8 cellular contexts compared by ENCODE assay signal in genomic region chr9:19231126-19232035, GRCh38. TPM values are rescaled to one million over a fixed set of nuclear protein-coding genes. Genes with fewer than 3 reads are reported as not detected.
A peak's percentile ranks its signal among the peaks of the same experiment; 100 is the strongest.
DNase-seq lines count a peak whose midpoint lies in the region; ATAC-seq and TF ChIP-seq lines count a peak whose summit lies in the region.

No MANE protein-coding gene starts in this region.

- H3K36me3 Mint-ChIP-seq in T-cell, result no peaks in the 10 kb centered on the region

- H3K27me3 ChIP-seq in BLaER1 treated with 17β-estradiol and CSF1 and Interleukin-3, amounts not matched to agents 10 nM and 100 nM, result peaks cover 0 to 29% (median 23%) of the 10 kb centered on the region in 11 experiments; a peak in 19 of 22 replicates
- no peaks in the 10 kb centered on the region for H3K27me3 ChIP-seq in neutrophil

- peaks cover 0 to 13% (median 0%) of the 10 kb centered on the region in 11 experiments; a peak in 4 of 22 replicates for H3K36me3 ChIP-seq in BLaER1 treated with 17β-estradiol and CSF1 and Interleukin-3, amounts not matched to agents 10 nM and 100 nM
- no peaks in the 10 kb centered on the region for H3K36me3 ChIP-seq in neutrophil

- no peak for TF ChIP-seq CTCF in fibroblast of villous mesenchyme (IDR thresholded peaks at IDR 0.05; ENCODE audit: insufficient read depth, low read depth, low read length)
- no peak for TF ChIP-seq CTCF in neutrophil (IDR thresholded peaks at IDR 0.05)

- no peak overlapping the region for H3K27ac Mint-ChIP-seq in T-cell

- peak overlapping the region; percentile 87 to 99 (median 93) for H3K9ac ChIP-seq in BLaER1 treated with 17β-estradiol and CSF1 and Interleukin-3, amounts not matched to agents 10 nM and 100 nM

- CTCF ChIA-PET in T-cell (lab: Charles Lee), result interaction anchor here in 1 of 2 donors (0.6 to 1.4 kb wide), 3 partner anchors 57 to 226 kb away, joined by 3 to 6 read pairs (median 3); no protein-coding TSS in a partner anchor

- peaks cover 28 to 53% (median 31%) of the 10 kb centered on the region in 10 experiments for H3K4me1 ChIP-seq in BLaER1 treated with 17β-estradiol and CSF1 and Interleukin-3, amounts not matched to agents 10 nM and 100 nM
- peaks cover 21 to 25% of the 10 kb centered on the region in 2 experiments for H3K4me1 ChIP-seq in neutrophil (ENCODE audit: control insufficient read depth in 1 of 2, insufficient read depth in 1 of 2, low read depth in 1 of 2, low read length in 1 of 2)

- POLR2A ChIA-PET in T-cell (lab: Charles Lee), result interaction anchor here (0.5 to 0.6 kb wide), 4 partner anchors 8 to 183 kb away, joined by 3 to 14 read pairs (median 4); no protein-coding TSS in a partner anchor

- peak overlapping the region; percentile 85 to 100 (median 94) for H3K4me3 ChIP-seq in BLaER1 treated with 17β-estradiol and CSF1 and Interleukin-3, amounts not matched to agents 10 nM and 100 nM
- H3K4me3 ChIP-seq in fibroblast of villous mesenchyme (ENCODE audit: low read depth, low read length) (peak overlapping the region; percentile 89), neutrophil (ENCODE audit: low read depth in 1 of 2, low read length in 1 of 2) (peak overlapping the region; percentile 78 to 80)

- peak overlapping the region; percentile 82 to 98 (median 90) for H3K4me2 ChIP-seq in BLaER1 treated with 17β-estradiol and CSF1 and Interleukin-3, amounts not matched to agents 10 nM and 100 nM

- H3K9me3 Mint-ChIP-seq in T-cell, result no peaks in the 10 kb centered on the region

- peak overlapping the region; percentile 84 to 97 (median 94) for H3K27ac ChIP-seq in BLaER1 treated with 17β-estradiol and CSF1 and Interleukin-3, amounts not matched to agents 10 nM and 100 nM
- H3K27ac ChIP-seq in neutrophil, result peak overlapping the region; percentile 84

- no peaks in the 10 kb centered on the region for H3K27me3 Mint-ChIP-seq in T-cell

- no peak overlapping the region for H3K4me3 Mint-ChIP-seq in T-cell

- peaks cover 12 to 51% (median 40%) of the 10 kb centered on the region in 11 experiments; a peak in 20 of 22 replicates for H4K20me1 ChIP-seq in BLaER1 treated with 17β-estradiol and CSF1 and Interleukin-3, amounts not matched to agents 10 nM and 100 nM

- ATAC-seq in GM18508 (IDR thresholded peaks at IDR 0.05; ENCODE audit: insufficient read depth, unreplicated experiment), result peak; percentile 2
- peak; percentile 25 for ATAC-seq in HG03354 (IDR thresholded peaks at IDR 0.05; ENCODE audit: poor library complexity, severe bottlenecking, unreplicated experiment)
- ATAC-seq in T-cell (replicated peaks in 1 of 4), result peak; percentile 6 to 16 (median 7)
- ATAC-seq in HG03135 (IDR thresholded peaks at IDR 0.05; ENCODE audit: unreplicated experiment), result no peak

- H3K4me1 Mint-ChIP-seq in T-cell, result peaks cover 17 to 24% (median 20%) of the 10 kb centered on the region in 3 donors

- DNase-seq in T-cell (peak in 11 of 34 experiments; percentile 1 to 24 (median 8)), fibroblast of villous mesenchyme (ENCODE audit: low read depth) (peak; percentile 38), SK-N-DZ (ENCODE audit: low spot score) (no peak)

- H3K9me3 ChIP-seq in BLaER1 treated with 17β-estradiol and CSF1 and Interleukin-3, amounts not matched to agents 10 nM and 100 nM (replicated peaks in 1 of 11), result no peaks in the 10 kb centered on the region
- H3K9me3 ChIP-seq in neutrophil, result no peaks in the 10 kb centered on the region

RNA-seq across cellular contexts. Expression of gene DENND4C, which starts 0.9 kb away (rescaled TPM):
- 10 to 100 TPM; 49.6 to 55.7 (median 53.3) TPM for total RNA-seq in T-cell
- 54.1 and 70.0 TPM in 2 replicates for total RNA-seq in fibroblast of villous mesenchyme
- polyA plus RNA-seq in SK-N-DZ (2014; cell fraction: cytosol; rRNA removed), result 15.4 and 19.6 TPM in 2 replicates
- polyA plus RNA-seq in SK-N-DZ (2014; cell fraction: nucleus; rRNA removed), result 16.6 and 24.5 TPM in 2 replicates
